In the genomic region with DNA sequence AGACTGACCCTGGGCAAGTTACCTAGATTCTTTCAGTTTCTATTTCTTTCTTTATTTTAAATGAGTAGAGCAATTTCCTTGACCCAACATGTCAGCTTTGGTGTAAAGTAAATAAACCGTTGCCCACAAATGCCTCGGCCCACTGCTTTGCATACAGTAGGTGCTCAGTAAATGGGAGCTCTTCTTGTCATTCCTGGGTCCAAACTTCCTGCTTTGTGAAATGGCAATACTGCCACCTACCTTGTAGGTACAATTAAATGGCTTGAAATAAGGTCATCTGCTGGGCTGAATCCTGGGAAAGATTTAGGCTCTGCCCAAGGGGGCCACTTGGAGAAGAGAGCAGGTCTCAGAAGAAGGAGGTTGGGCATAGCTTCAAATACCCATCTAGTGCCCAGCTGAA, we compare ENCODE assay signal across 12 cellular contexts.
DNase-seq lines count a peak whose midpoint lies in the region; ATAC-seq and TF ChIP-seq lines count a peak whose summit lies in the region.
"Had no signal": no experiment of that assay in that cellular context is flagged by ENCODE, and none has a peak within 500 bp of the region (broad histone marks: within the 10 kb centered on the region; RNA-seq: fewer than 3 reads in every experiment).

No MANE protein-coding gene starts in this region.

- no peaks in the 10 kb centered on the region for H3K9me3 ChIP-seq in OCI-LY3 (ENCODE audit: insufficient read depth, low read length)
- H3K9me3 ChIP-seq in endodermal cell (ENCODE audit: control insufficient read depth, low read length), result no peaks in the 10 kb centered on the region
- no peaks in the 10 kb centered on the region for H3K9me3 ChIP-seq in neural progenitor cell (ENCODE audit: low read depth)
- H3K9me3 ChIP-seq: SJCRH30 had no signal

- peak; percentile 57 to 70 for TF ChIP-seq CTCF in GM23338 (conservative IDR thresholded peaks at IDR 0.05; ENCODE audit: low read depth in 2 of 2)
- 0 out of 2 replicates have a peak, but pooled peaks have one; percentile 8 for TF ChIP-seq CTCF in OCI-LY3 (IDR thresholded peaks at IDR 0.05; ENCODE audit: low read depth, low read length)
- TF ChIP-seq CTCF in endodermal cell (conservative IDR thresholded peaks at IDR 0.05), result peak; percentile 65
- peak; percentile 24 for TF ChIP-seq CTCF in neural progenitor cell (IDR thresholded peaks at IDR 0.05)
- TF ChIP-seq CTCF in GM10266 (IDR thresholded peaks at IDR 0.05; ENCODE audit: control insufficient read depth, insufficient read depth, low read depth, missing control alignments), result no peak

- H3K27ac ChIP-seq in GM23338 (ENCODE audit: low read depth) (no peak overlapping the region), OCI-LY3 (ENCODE audit: low read length) (no peak overlapping the region), endodermal cell (ENCODE audit: low read depth, low read length) (no peak overlapping the region), neural progenitor cell (no peak overlapping the region)
- H3K27ac ChIP-seq: SJCRH30 had no signal

- H3K4me2 ChIP-seq in GM23338, result no peak overlapping the region
- no peak overlapping the region for H3K4me2 ChIP-seq in OCI-LY3 (ENCODE audit: low read length)
- no peak overlapping the region for H3K4me2 ChIP-seq in neural progenitor cell

- H3K36me3 ChIP-seq in GM23338 (ENCODE audit: insufficient read depth), result no peaks in the 10 kb centered on the region
- H3K36me3 ChIP-seq in OCI-LY3 (replicated peaks; ENCODE audit: low read depth, low read length), result no peaks in the 10 kb centered on the region
- H3K36me3 ChIP-seq in endodermal cell (ENCODE audit: control insufficient read depth, insufficient read depth, low read length), result no peaks in the 10 kb centered on the region
- H3K36me3 ChIP-seq in neural progenitor cell, result no peaks in the 10 kb centered on the region
- H3K36me3 ChIP-seq: SJCRH30 had no signal

- no peaks in the 10 kb centered on the region for H4K20me1 ChIP-seq in GM23338 (replicated peaks; ENCODE audit: insufficient read depth)
- no peaks in the 10 kb centered on the region for H4K20me1 ChIP-seq in OCI-LY3 (ENCODE audit: insufficient read depth, low read length)
- H4K20me1 ChIP-seq in neural progenitor cell (ENCODE audit: low read depth), result no peaks in the 10 kb centered on the region

- H3K79me2 ChIP-seq in GM23338 (replicated peaks; ENCODE audit: insufficient read depth), result no peaks in the 10 kb centered on the region
- no peaks in the 10 kb centered on the region for H3K79me2 ChIP-seq in OCI-LY3 (ENCODE audit: low read length)
- no peaks in the 10 kb centered on the region for H3K79me2 ChIP-seq in neural progenitor cell (ENCODE audit: low read depth)

- H3F3A ChIP-seq in GM23338 (replicated peaks; ENCODE audit: low read depth), result no peaks in the 10 kb centered on the region
- no peaks in the 10 kb centered on the region for H3F3A ChIP-seq in neural progenitor cell (ENCODE audit: low read depth)

- DNase-seq in GM23338 (ENCODE audit: low spot score) (peak; percentile 61), endodermal cell (no peak), neural progenitor cell (ENCODE audit: low spot score) (no peak), GM10266 (ENCODE audit: extremely low spot score) (no peak), UCSD-AML1 (lab: John Stamatoyannopoulos, UW; ENCODE audit: unreplicated experiment) (no peak)
- no peak for DNase-seq in activated CD4-positive, alpha-beta T cell treated with anti-CD3 and anti-CD28 coated beads for 4 hours
- DNase-seq: Calu3, KG1, NCI-H1092, NCI-H524, SJCRH30 had no signal

- ATAC-seq in GM23338, result peak; percentile 57

- no peaks in the 10 kb centered on the region for H3K9me2 ChIP-seq in GM23338 (ENCODE audit: insufficient read depth)

- H3K4me1 Mint-ChIP-seq in GM23338, result peaks cover 10% of the 10 kb centered on the region; the same call in 2 of the 3 replicates
- H3K4me1 Mint-ChIP-seq in endodermal cell, result peaks cover 8% of the 10 kb centered on the region
- H3K4me1 Mint-ChIP-seq in neural progenitor cell, result peaks cover 4% of the 10 kb centered on the region

- no peaks in the 10 kb centered on the region; the same call in 2 of the 3 replicates for H3K9me3 Mint-ChIP-seq in GM23338
- no peaks in the 10 kb centered on the region for H3K9me3 Mint-ChIP-seq in endodermal cell
- no peaks in the 10 kb centered on the region for H3K9me3 Mint-ChIP-seq in neural progenitor cell

- whole genome bisulfite sequencing in endodermal cell (ENCODE audit: insufficient coverage in 1 of 2, insufficient read length in 1 of 2), 2 experiments, result 90 to 95% methylated on average over 2 of the region's 2 CpGs

- H3K4me1 ChIP-seq in GM23338 (ENCODE audit: insufficient read depth) (peaks cover 2% of the 10 kb centered on the region; the same call in 1 of the 2 replicates), OCI-LY3 (ENCODE audit: low read length) (no peaks in the 10 kb centered on the region), endodermal cell (ENCODE audit: control insufficient read depth, insufficient read depth, low read length) (no peaks in the 10 kb centered on the region), neural progenitor cell (peaks cover 5% of the 10 kb centered on the region)
- H3K4me1 ChIP-seq: SJCRH30 had no signal

- H3K27me3 ChIP-seq in GM23338 (ENCODE audit: insufficient read depth), result no peaks in the 10 kb centered on the region
- H3K27me3 ChIP-seq in OCI-LY3 (ENCODE audit: low read depth, low read length), result no peaks in the 10 kb centered on the region
- no peaks in the 10 kb centered on the region for H3K27me3 ChIP-seq in endodermal cell (ENCODE audit: control insufficient read depth, insufficient read depth, low read length, poor library complexity, severe bottlenecking)
- H3K27me3 ChIP-seq in neural progenitor cell, result no peaks in the 10 kb centered on the region
- H3K27me3 ChIP-seq: SJCRH30 had no signal

- H3K36me3 Mint-ChIP-seq in GM23338 (ENCODE audit: low read depth) (no peaks in the 10 kb centered on the region), endodermal cell (ENCODE audit: low read depth) (no peaks in the 10 kb centered on the region), neural progenitor cell (no peaks in the 10 kb centered on the region)

- no peak overlapping the region for H3K4me3 ChIP-seq in GM23338
- H3K4me3 ChIP-seq in OCI-LY3 (ENCODE audit: low read length), result no peak overlapping the region
- H3K4me3 ChIP-seq in endodermal cell (ENCODE audit: low read length), result no peak overlapping the region
- H3K4me3 ChIP-seq in neural progenitor cell, result no peak overlapping the region
- H3K4me3 ChIP-seq: SJCRH30 had no signal

- no peak overlapping the region for H3K4me3 Mint-ChIP-seq in GM23338
- H3K4me3 Mint-ChIP-seq in endodermal cell, result no peak overlapping the region
- H3K4me3 Mint-ChIP-seq in neural progenitor cell, result no peak overlapping the region

- H2AFZ ChIP-seq in GM23338, result no peak overlapping the region
- H2AFZ ChIP-seq in OCI-LY3 (ENCODE audit: low read depth, low read length), result no peak overlapping the region
- H2AFZ ChIP-seq in neural progenitor cell (replicated peaks), result no peak overlapping the region

- no peak overlapping the region for H3K9ac ChIP-seq in OCI-LY3 (ENCODE audit: low read length)
- no peak overlapping the region for H3K9ac ChIP-seq in endodermal cell (ENCODE audit: extremely low read depth, low read length, poor library complexity, severe bottlenecking)
- no peak overlapping the region for H3K9ac ChIP-seq in neural progenitor cell

- H3K27me3 Mint-ChIP-seq in GM23338 (ENCODE audit: insufficient read depth, low read depth, poor library complexity) (peaks cover 5% of the 10 kb centered on the region), endodermal cell (ENCODE audit: insufficient read depth) (peaks cover under 1% of the 10 kb centered on the region), neural progenitor cell (ENCODE audit: insufficient read depth, low read depth) (peaks cover 2% of the 10 kb centered on the region)

- H3K27ac Mint-ChIP-seq in GM23338, result no peak overlapping the region; the same call in 1 of the 2 replicates
- no peak overlapping the region for H3K27ac Mint-ChIP-seq in endodermal cell
- H3K27ac Mint-ChIP-seq in neural progenitor cell, result no peak overlapping the region

TF ChIP-seq in GM23338, 12 proteins besides CTCF, POLR2A, EP300 and RAD21 (continues in another document):
- TF ChIP-seq STAT1 (IDR thresholded peaks at IDR 0.05; ENCODE audit: unreplicated experiment) (no peak), POLR2AphosphoS5 (IDR thresholded peaks at IDR 0.05; ENCODE audit: low read depth) (no peak), CREB1 (CRISPR knock-in tag; IDR thresholded peaks at IDR 0.05; ENCODE audit: low read depth) (no peak)
- TF ChIP-seq, protein P1, sequence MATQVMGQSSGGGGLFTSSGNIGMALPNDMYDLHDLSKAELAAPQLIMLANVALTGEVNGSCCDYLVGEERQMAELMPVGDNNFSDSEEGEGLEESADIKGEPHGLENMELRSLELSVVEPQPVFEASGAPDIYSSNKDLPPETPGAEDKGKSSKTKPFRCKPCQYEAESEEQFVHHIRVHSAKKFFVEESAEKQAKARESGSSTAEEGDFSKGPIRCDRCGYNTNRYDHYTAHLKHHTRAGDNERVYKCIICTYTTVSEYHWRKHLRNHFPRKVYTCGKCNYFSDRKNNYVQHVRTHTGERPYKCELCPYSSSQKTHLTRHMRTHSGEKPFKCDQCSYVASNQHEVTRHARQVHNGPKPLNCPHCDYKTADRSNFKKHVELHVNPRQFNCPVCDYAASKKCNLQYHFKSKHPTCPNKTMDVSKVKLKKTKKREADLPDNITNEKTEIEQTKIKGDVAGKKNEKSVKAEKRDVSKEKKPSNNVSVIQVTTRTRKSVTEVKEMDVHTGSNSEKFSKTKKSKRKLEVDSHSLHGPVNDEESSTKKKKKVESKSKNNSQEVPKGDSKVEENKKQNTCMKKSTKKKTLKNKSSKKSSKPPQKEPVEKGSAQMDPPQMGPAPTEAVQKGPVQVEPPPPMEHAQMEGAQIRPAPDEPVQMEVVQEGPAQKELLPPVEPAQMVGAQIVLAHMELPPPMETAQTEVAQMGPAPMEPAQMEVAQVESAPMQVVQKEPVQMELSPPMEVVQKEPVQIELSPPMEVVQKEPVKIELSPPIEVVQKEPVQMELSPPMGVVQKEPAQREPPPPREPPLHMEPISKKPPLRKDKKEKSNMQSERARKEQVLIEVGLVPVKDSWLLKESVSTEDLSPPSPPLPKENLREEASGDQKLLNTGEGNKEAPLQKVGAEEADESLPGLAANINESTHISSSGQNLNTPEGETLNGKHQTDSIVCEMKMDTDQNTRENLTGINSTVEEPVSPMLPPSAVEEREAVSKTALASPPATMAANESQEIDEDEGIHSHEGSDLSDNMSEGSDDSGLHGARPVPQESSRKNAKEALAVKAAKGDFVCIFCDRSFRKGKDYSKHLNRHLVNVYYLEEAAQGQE (IDR thresholded peaks at IDR 0.05; ENCODE audit: unreplicated experiment), result no peak
